ENCODE assay signal across 8 cellular contexts in the genomic region with DNA sequence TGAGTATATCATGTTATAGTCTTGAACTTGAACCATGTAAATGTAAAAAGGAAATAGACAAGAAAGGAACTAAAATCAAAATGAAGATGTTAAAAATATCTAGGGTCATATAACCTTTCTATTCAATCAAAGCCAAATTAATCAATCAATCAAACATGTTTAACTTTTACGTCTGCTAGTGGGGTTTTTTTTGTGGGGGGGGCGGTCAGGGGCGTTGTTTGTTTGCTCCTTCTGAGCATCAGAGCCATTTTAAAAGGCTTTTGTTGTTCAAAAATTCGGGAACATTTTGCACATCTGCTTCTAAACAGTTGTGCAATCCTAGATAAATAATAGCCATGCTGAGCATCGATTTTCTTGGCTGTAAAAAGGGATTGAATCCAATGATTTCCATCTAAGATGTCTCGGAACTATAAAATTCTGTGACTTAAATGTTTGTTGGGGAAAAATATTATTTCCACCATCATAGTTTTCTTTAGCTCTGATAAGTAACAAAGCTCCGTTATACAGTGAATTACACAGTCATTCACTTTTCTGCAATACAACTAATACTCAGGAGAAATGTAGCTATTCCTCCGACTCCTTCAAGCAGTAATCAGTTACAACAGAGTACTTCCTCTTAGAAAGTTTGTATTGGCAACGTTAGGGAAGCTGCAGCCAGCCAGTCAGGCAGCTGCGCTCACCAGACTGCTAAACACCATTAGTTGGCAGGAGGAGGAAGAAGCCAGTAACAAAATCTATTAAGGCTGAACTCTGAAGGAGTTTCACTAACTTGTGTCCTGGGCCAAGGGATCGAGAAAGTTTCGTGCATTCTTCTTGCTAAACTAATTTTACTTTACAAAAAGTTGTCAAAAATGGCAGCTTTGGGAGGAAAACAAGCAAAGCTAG. TPM values are rescaled to one million over a fixed set of nuclear protein-coding genes. Genes with fewer than 3 reads are reported as not detected.
DNase-seq lines count a peak whose midpoint lies in the region; ATAC-seq, FAIRE-seq and TF ChIP-seq lines count a peak whose summit lies in the region.

No MANE protein-coding gene starts in this region.

- TF ChIP-seq CTCF in fibroblast of the aortic adventitia (IDR thresholded peaks at IDR 0.05; ENCODE audit: insufficient read depth, low read length) (no peak), neutrophil (IDR thresholded peaks at IDR 0.05) (no peak), D721Med (IDR thresholded peaks at IDR 0.05; ENCODE audit: insufficient read depth, missing control alignments) (no peak)

- no peaks in the 10 kb centered on the region for H3K36me3 ChIP-seq in neutrophil

- peak overlapping the region; percentile 75 for H3K4me3 ChIP-seq in fibroblast of the aortic adventitia (ENCODE audit: low read depth, low read length)
- no peak overlapping the region for H3K4me3 ChIP-seq in neutrophil (ENCODE audit: low read depth in 1 of 2, low read length in 1 of 2)

- no peak for FAIRE-seq in D721Med (lab: Jason Lieb, UNC)

- peaks cover 29 to 30% of the 10 kb centered on the region in 2 experiments for H3K4me1 ChIP-seq in neutrophil (ENCODE audit: control insufficient read depth in 1 of 2, insufficient read depth in 1 of 2, low read depth in 1 of 2, low read length in 1 of 2)

- DNase-seq in GF-D8 (lab: John Stamatoyannopoulos, UW) (peak; percentile 19), SKM-1 treated with dmso at 0.1 percent for 144 hours (lab: John Stamatoyannopoulos, UW; ENCODE audit: unreplicated experiment) (peak; percentile 86), fibroblast of the aortic adventitia (ENCODE audit: low read depth) (peak; percentile 85), NCI-H1105 treated with DMSO at 0.1 percent for 48 hours (lab: John Stamatoyannopoulos, UW) (no peak), D721Med (ENCODE audit: insufficient read length, low spot score) (no peak)

- peak overlapping the region; percentile 26 for H3K27ac ChIP-seq in neutrophil

- ATAC-seq in activated CD4-positive, CD25-positive, alpha-beta regulatory T cell treated with anti-CD3 and anti-CD28 coated beads, Interleukin-2, amount 50 U/mL, for 24 hours: no peak
- no peak for ATAC-seq in HG03175 (IDR thresholded peaks at IDR 0.05; ENCODE audit: unreplicated experiment)

- H3K9me3 ChIP-seq in neutrophil: no peaks in the 10 kb centered on the region

- peaks cover 22% of the 10 kb centered on the region for H3K27me3 ChIP-seq in neutrophil

RNA-seq across cellular contexts. Expression of a gene that starts 2.1 kb away (rescaled TPM):
- 8.7 and 10.5 TPM in 2 replicates for total RNA-seq in fibroblast of the aortic adventitia (ENCODE audit: low replicate concordance)

Comparison
In these comparisons a context has a peak if more than half of its experiments do, and no peak if none do; other contexts are left out.
1. DNase-seq: peak in GF-D8 (single experiment), SKM-1 treated with dmso at 0.1 percent for 144 hours (single experiment) and fibroblast of the aortic adventitia (single experiment); none in NCI-H1105 treated with DMSO at 0.1 percent for 48 hours (single experiment) and D721Med (single experiment).